ENCODE assay signal across 11 cellular contexts in the genomic region with DNA sequence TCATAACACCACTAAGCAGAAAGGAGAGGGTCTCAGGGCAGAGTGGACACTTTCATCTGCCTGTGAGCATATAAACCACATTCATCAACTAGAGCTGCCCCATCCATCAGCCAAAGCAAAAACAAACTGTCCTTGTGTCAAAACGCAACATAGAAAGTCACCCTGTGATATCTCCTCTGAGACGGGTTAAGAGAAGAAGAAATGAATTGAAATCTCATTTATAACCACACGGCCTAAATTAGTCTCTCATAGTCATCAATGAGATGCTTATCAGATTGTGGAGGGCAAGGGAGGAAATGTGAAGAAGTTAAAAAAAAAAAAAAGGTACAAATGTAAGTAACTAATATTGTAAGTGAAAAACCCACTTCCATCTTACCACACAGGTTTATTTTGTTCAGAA.
A peak's percentile ranks its signal among the peaks of the same experiment; 100 is the strongest.
DNase-seq lines count a peak whose midpoint lies in the region; ATAC-seq and TF ChIP-seq lines count a peak whose summit lies in the region.
"Had no signal": no experiment of that assay in that cellular context is flagged by ENCODE, and none has a peak within 500 bp of the region (broad histone marks: within the 10 kb centered on the region; RNA-seq: fewer than 3 reads in every experiment).

No MANE protein-coding gene starts in this region.

- peaks cover 31 to 43% of the 10 kb centered on the region in 2 donors for H3K4me1 ChIP-seq in naive thymus-derived CD4-positive, alpha-beta T cell (ENCODE audit: control insufficient read depth in 2 of 2, insufficient read depth in 2 of 2, low read length in 2 of 2)
- peaks cover 47% of the 10 kb centered on the region for H3K4me1 ChIP-seq in PC-3 (ENCODE audit: insufficient read depth, low read length)

- H3K9me3 ChIP-seq in CD4-positive, alpha-beta T cell (ENCODE audit: control insufficient read depth, low read length), result no peaks in the 10 kb centered on the region
- H3K9me3 ChIP-seq in naive thymus-derived CD4-positive, alpha-beta T cell (ENCODE audit: control insufficient read depth in 2 of 3, low read length in 3 of 3), result no peaks in the 10 kb centered on the region
- no peaks in the 10 kb centered on the region for H3K9me3 ChIP-seq in PC-3 (ENCODE audit: low read length)
- H3K9me3 ChIP-seq: sigmoid colon, tibial artery had no signal

- no peaks in the 10 kb centered on the region for H3K27me3 ChIP-seq in CD4-positive, alpha-beta T cell (ENCODE audit: control insufficient read depth, insufficient read depth, low read length)
- H3K27me3 ChIP-seq in naive thymus-derived CD4-positive, alpha-beta T cell (ENCODE audit: control insufficient read depth in 2 of 2, insufficient read depth in 2 of 2, low read length in 2 of 2), result no peaks in the 10 kb centered on the region
- H3K27me3 ChIP-seq in PC-3 (ENCODE audit: low read length), result no peaks in the 10 kb centered on the region
- H3K27me3 ChIP-seq: sigmoid colon, tibial artery had no signal

- H3K27ac Mint-ChIP-seq in CD4-positive, alpha-beta T cell, result peak overlapping the region; percentile 2
- peak overlapping the region; percentile 31 for H3K27ac Mint-ChIP-seq in activated CD8-positive, alpha-beta T cell treated with anti-CD3 and anti-CD28 coated beads, Interleukin-2, amount 10 ng/mL, durations not matched to agents 7 days and 5 days
- H3K27ac Mint-ChIP-seq in naive thymus-derived CD4-positive, alpha-beta T cell, result peak overlapping the region in 5 of 9 donors; percentile 9 to 66 (median 43)

- no peak overlapping the region for H2AFZ ChIP-seq in PC-3 (ENCODE audit: low read length)

- POLR2A ChIA-PET in CD4-positive, alpha-beta T cell (lab: Charles Lee), result no interaction called here
- POLR2A ChIA-PET in activated CD8-positive, alpha-beta T cell treated with anti-CD3 and anti-CD28 coated beads, Interleukin-2, amount 10 ng/mL, durations not matched to agents 7 days and 5 days (lab: Charles Lee), result no interaction called here
- POLR2A ChIA-PET in naive thymus-derived CD4-positive, alpha-beta T cell (lab: Charles Lee), result no interaction called here
- POLR2A ChIA-PET in PC-3 (lab: Charles Lee; ENCODE audit: unreplicated experiment), result no interaction called here

- no peak for DNase-seq in CD4-positive, alpha-beta T cell
- DNase-seq in activated CD8-positive, alpha-beta T cell treated with anti-CD3 and anti-CD28 coated beads, Interleukin-2, amount 10 ng/mL, durations not matched to agents 7 days and 5 days, result no peak
- peak in 2 of 9 donors; percentile 13 to 17 for DNase-seq in naive thymus-derived CD4-positive, alpha-beta T cell
- DNase-seq in PC-3 (no peak), NCI-H748 treated with DMSO at 0.1 percent for 48 hours (lab: John Stamatoyannopoulos, UW) (no peak), Right ventricle myocardium inferior (ENCODE audit: missing footprints) (no peak)
- DNase-seq: anterior cingulate cortex, sigmoid colon, tibial artery had no signal

- H3K4me3 ChIP-seq in naive thymus-derived CD4-positive, alpha-beta T cell (ENCODE audit: low read length), result no peak overlapping the region
- no peak overlapping the region for H3K4me3 ChIP-seq in PC-3 (ENCODE audit: low read length)
- H3K4me3 ChIP-seq: sigmoid colon, tibial artery had no signal

- H3K79me2 ChIP-seq in PC-3 (ENCODE audit: low read length), result peaks cover 68% of the 10 kb centered on the region

- H3F3A ChIP-seq in PC-3 (ENCODE audit: low read length, unreplicated experiment), result no peaks in the 10 kb centered on the region

- H3K9me3 Mint-ChIP-seq in CD4-positive, alpha-beta T cell, result no peaks in the 10 kb centered on the region
- no peaks in the 10 kb centered on the region for H3K9me3 Mint-ChIP-seq in activated CD8-positive, alpha-beta T cell treated with anti-CD3 and anti-CD28 coated beads, Interleukin-2, amount 10 ng/mL, durations not matched to agents 7 days and 5 days (ENCODE audit: insufficient read depth)
- no peaks in the 10 kb centered on the region for H3K9me3 Mint-ChIP-seq in naive thymus-derived CD4-positive, alpha-beta T cell

- intact Hi-C loops in CD4-positive, alpha-beta T cell (cut with DNase I, micrococcal nuclease), result loop anchor here in 1 of 2 experiments (5.0 kb wide), 1 partner anchor 35 kb away; no protein-coding TSS in a partner anchor
- intact Hi-C loops in naive thymus-derived CD4-positive, alpha-beta T cell (cut with micrococcal nuclease), result loop anchor here (5.0 kb wide), 2 partner anchors 35 to 90 kb away; no protein-coding TSS in a partner anchor
- intact Hi-C loops in PC-3 (cut with micrococcal nuclease), result no loop called here
- intact Hi-C loops in Right ventricle myocardium inferior (cut with DNase I), result no loop called here

- CTCF ChIA-PET in CD4-positive, alpha-beta T cell (lab: Charles Lee), result no interaction called here
- CTCF ChIA-PET in activated CD8-positive, alpha-beta T cell treated with anti-CD3 and anti-CD28 coated beads, Interleukin-2, amount 10 ng/mL, durations not matched to agents 7 days and 5 days (lab: Charles Lee), result no interaction called here
- CTCF ChIA-PET in naive thymus-derived CD4-positive, alpha-beta T cell (lab: Charles Lee), result no interaction called here
- CTCF ChIA-PET in PC-3 (lab: Charles Lee), result no interaction called here

- peak; percentile 55 for ATAC-seq in CD4-positive, alpha-beta T cell (ENCODE audit: poor library complexity)
- peak; percentile 30 for ATAC-seq in GM18867 (IDR thresholded peaks at IDR 0.05; ENCODE audit: unreplicated experiment)
- peak; percentile 65 for ATAC-seq in activated CD8-positive, alpha-beta T cell treated with anti-CD3 and anti-CD28 coated beads, Interleukin-2, amount 10 ng/mL, durations not matched to agents 7 days and 5 days
- ATAC-seq in naive thymus-derived CD4-positive, alpha-beta T cell, result peak; percentile 35
- no peak for ATAC-seq in GM19452 (IDR thresholded peaks at IDR 0.05; ENCODE audit: unreplicated experiment)
- no peak for ATAC-seq in PC-3
- ATAC-seq in Right ventricle myocardium inferior, result no peak

- no peak overlapping the region for H3K4me2 ChIP-seq in PC-3 (ENCODE audit: low read length)

- H4K20me1 ChIP-seq in PC-3 (ENCODE audit: low read length), result peaks cover 39% of the 10 kb centered on the region

- H3K27me3 Mint-ChIP-seq in CD4-positive, alpha-beta T cell, result no peaks in the 10 kb centered on the region
- H3K27me3 Mint-ChIP-seq in activated CD8-positive, alpha-beta T cell treated with anti-CD3 and anti-CD28 coated beads, Interleukin-2, amount 10 ng/mL, durations not matched to agents 7 days and 5 days (ENCODE audit: low read depth), result no peaks in the 10 kb centered on the region
- no peaks in the 10 kb centered on the region for H3K27me3 Mint-ChIP-seq in naive thymus-derived CD4-positive, alpha-beta T cell

- H3K4me1 Mint-ChIP-seq in CD4-positive, alpha-beta T cell (ENCODE audit: low read depth), result peaks cover 77% of the 10 kb centered on the region
- peaks cover 66% of the 10 kb centered on the region for H3K4me1 Mint-ChIP-seq in activated CD8-positive, alpha-beta T cell treated with anti-CD3 and anti-CD28 coated beads, Interleukin-2, amount 10 ng/mL, durations not matched to agents 7 days and 5 days (ENCODE audit: low read depth)
- H3K4me1 Mint-ChIP-seq in naive thymus-derived CD4-positive, alpha-beta T cell, result peaks cover 60 to 83% (median 69%) of the 10 kb centered on the region in 7 donors

- H3K9me2 ChIP-seq in PC-3 (replicated peaks; ENCODE audit: low read length), result no peaks in the 10 kb centered on the region

- peak overlapping the region; percentile 5 for H3K4me3 Mint-ChIP-seq in CD4-positive, alpha-beta T cell
- H3K4me3 Mint-ChIP-seq in activated CD8-positive, alpha-beta T cell treated with anti-CD3 and anti-CD28 coated beads, Interleukin-2, amount 10 ng/mL, durations not matched to agents 7 days and 5 days, result peak overlapping the region; percentile 4
- H3K4me3 Mint-ChIP-seq in naive thymus-derived CD4-positive, alpha-beta T cell, result peak overlapping the region in 9 of 10 donors; percentile 6 to 67 (median 45)

- H3K36me3 Mint-ChIP-seq in CD4-positive, alpha-beta T cell (ENCODE audit: low read depth), result peaks cover under 1% of the 10 kb centered on the region
- no peaks in the 10 kb centered on the region for H3K36me3 Mint-ChIP-seq in activated CD8-positive, alpha-beta T cell treated with anti-CD3 and anti-CD28 coated beads, Interleukin-2, amount 10 ng/mL, durations not matched to agents 7 days and 5 days (ENCODE audit: low read depth)
- H3K36me3 Mint-ChIP-seq in naive thymus-derived CD4-positive, alpha-beta T cell, result peaks cover 0 to 4% (median under 1%) of the 10 kb centered on the region in 5 donors

- H3K9ac ChIP-seq in PC-3 (ENCODE audit: low read length), result no peak overlapping the region

- BruUV-seq in PC-3 (replicated peaks; lab: Mats Ljungman, UMichigan), result no TSS peak

- H3K36me3 ChIP-seq in naive thymus-derived CD4-positive, alpha-beta T cell (ENCODE audit: control insufficient read depth in 2 of 3, insufficient read depth in 3 of 3, low read length in 3 of 3), result no peaks in the 10 kb centered on the region
- 0 out of 2 replicates have a peak, but pooled peaks cover 5% of the 10 kb centered on the region for H3K36me3 ChIP-seq in PC-3 (ENCODE audit: low read depth, low read length)
- H3K36me3 ChIP-seq: sigmoid colon, tibial artery had no signal

- no peak overlapping the region for H3K27ac ChIP-seq in CD4-positive, alpha-beta T cell (ENCODE audit: low read depth, low read length)
- H3K27ac ChIP-seq in naive thymus-derived CD4-positive, alpha-beta T cell (ENCODE audit: low read depth, low read length), result no peak overlapping the region
- no peak overlapping the region for H3K27ac ChIP-seq in PC-3 (ENCODE audit: low read length)
- H3K27ac ChIP-seq: sigmoid colon, tibial artery had no signal

- TF ChIP-seq CTCF in CD4-positive, alpha-beta T cell (IDR thresholded peaks at IDR 0.05), result no peak
- TF ChIP-seq CTCF in PC-3 (conservative IDR thresholded peaks at IDR 0.05; ENCODE audit: low read depth, low read length), result no peak

Comparison
In these comparisons a context has a peak if more than half of its experiments do, and no peak if none do; other contexts are left out.
1. ATAC-seq: peak in CD4-positive, alpha-beta T cell (single experiment), GM18867 (single experiment), activated CD8-positive, alpha-beta T cell treated with anti-CD3 and anti-CD28 coated beads, Interleukin-2, amount 10 ng/mL, durations not matched to agents 7 days and 5 days (single experiment) and naive thymus-derived CD4-positive, alpha-beta T cell (single experiment); none in GM19452 (single experiment), PC-3 (single experiment) and Right ventricle myocardium inferior (single experiment).
2. intact Hi-C loops: an anchor here in naive thymus-derived CD4-positive, alpha-beta T cell (5.0 kb wide); none called in PC-3 and Right ventricle myocardium inferior.
3. Peak in every context shown above with its lines, with median percentiles within 50 percentile points of each other: H3K27ac Mint-ChIP-seq and H3K4me3 Mint-ChIP-seq.